24 cellular contexts compared by ENCODE assay signal in the genomic region with DNA sequence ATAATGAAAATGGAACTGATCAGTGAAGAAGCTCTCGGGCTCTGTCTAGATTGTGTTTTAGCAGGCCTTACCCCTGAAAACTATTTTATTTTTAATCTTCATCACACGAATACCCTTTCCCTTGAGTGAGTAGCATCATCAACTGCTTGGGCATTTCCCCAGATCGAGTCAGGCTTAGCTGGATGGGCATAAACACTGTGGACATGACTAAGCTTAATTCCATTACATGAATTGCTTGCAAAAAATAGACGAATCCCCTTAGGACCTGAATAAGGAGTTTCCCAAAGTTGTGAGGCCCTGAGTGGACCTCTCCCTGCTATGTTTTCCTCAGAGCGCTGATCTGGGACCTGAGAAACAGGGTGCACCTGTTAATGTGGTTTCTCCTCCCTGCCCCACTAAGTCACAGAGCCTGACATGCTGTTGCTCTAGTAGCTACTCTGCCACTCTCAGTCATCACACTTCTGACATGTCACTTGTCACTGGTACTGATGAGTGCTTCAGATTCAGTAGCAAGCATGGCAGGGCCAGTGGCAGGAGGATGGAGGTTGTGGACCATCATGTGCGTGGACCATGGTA. TPM values are rescaled to one million over a fixed set of nuclear protein-coding genes. Genes with fewer than 3 reads are reported as not detected.
A peak's percentile ranks its signal among the peaks of the same experiment; 100 is the strongest.
DNase-seq lines count a peak whose midpoint lies in the region; ATAC-seq and TF ChIP-seq lines count a peak whose summit lies in the region.
"Had no signal": no experiment of that assay in that cellular context is flagged by ENCODE, and none has a peak within 500 bp of the region (broad histone marks: within the 10 kb centered on the region; RNA-seq: fewer than 3 reads in every experiment).

No MANE protein-coding gene starts in this region.

- peak overlapping the region; percentile 80 for H4K91ac ChIP-seq in mesenchymal stem cell (ENCODE audit: low read length)

- H3K4me1 Mint-ChIP-seq in HFFc6 (ENCODE audit: low read depth), result peaks cover 70% of the 10 kb centered on the region
- H3K4me1 Mint-ChIP-seq in stimulated activated memory B cell treated with anti-CD40 and anti-IgM and Interleukin-4, amounts not matched to agents 10 μg/mL and 1 μg/mL and 100 μg/mL, for 72 hours, result peaks cover 8% of the 10 kb centered on the region

- H3K4me3 Mint-ChIP-seq in HFFc6, result 0 out of 2 replicates have a peak overlapping the region, but pooled peaks have one; percentile 20
- no peak overlapping the region for H3K4me3 Mint-ChIP-seq in stimulated activated memory B cell treated with anti-CD40 and anti-IgM and Interleukin-4, amounts not matched to agents 10 μg/mL and 1 μg/mL and 100 μg/mL, for 72 hours
- H3K4me3 Mint-ChIP-seq: activated naive CD4-positive, alpha-beta T cell treated with anti-CD3 and anti-CD28 coated beads for 36 hours; nephron; T-helper 2 cell treated with Interferon-gamma antibody and Interleukin-4, amounts not matched to agents 5 μg/mL and 100 μg/mL, for 36 hours had no signal

- H2BK15ac ChIP-seq in mesenchymal stem cell (ENCODE audit: low read depth, poor library complexity, severe bottlenecking), result no peak overlapping the region

- peaks cover 2% of the 10 kb centered on the region for H3K4me1 ChIP-seq in mesenchymal stem cell (ENCODE audit: control insufficient read depth, insufficient read depth, low read depth, low read length)

- no peaks in the 10 kb centered on the region for H3K36me3 ChIP-seq in mesenchymal stem cell (ENCODE audit: control insufficient read depth in 1 of 2, insufficient read depth in 2 of 2, low read depth in 1 of 2, low read length in 2 of 2)
- H3K36me3 ChIP-seq: ovary, upper lobe of right lung, WERI-Rb-1 had no signal

- H3K27ac ChIP-seq in mesenchymal stem cell (ENCODE audit: low read length, poor library complexity, severe bottlenecking), result no peak overlapping the region
- H3K27ac ChIP-seq: ovary, upper lobe of right lung, WERI-Rb-1 had no signal

- H3K18ac ChIP-seq in mesenchymal stem cell (ENCODE audit: low read depth in 1 of 2, low read length in 2 of 2), result peak overlapping the region; percentile 52 to 69

- H2BK5ac ChIP-seq in mesenchymal stem cell (ENCODE audit: low read depth, low read length, poor library complexity, severe bottlenecking), result no peak overlapping the region

- peak overlapping the region; percentile 6 to 62 for H3K4ac ChIP-seq in mesenchymal stem cell (ENCODE audit: low read depth in 1 of 2, low read length in 2 of 2)

- H3K27me3 Mint-ChIP-seq in HFFc6 (ENCODE audit: insufficient read depth), result no peaks in the 10 kb centered on the region; the same call in 1 of the 2 replicates
- H3K27me3 Mint-ChIP-seq in stimulated activated memory B cell treated with anti-CD40 and anti-IgM and Interleukin-4, amounts not matched to agents 10 μg/mL and 1 μg/mL and 100 μg/mL, for 72 hours, result peaks cover 9% of the 10 kb centered on the region

- ATAC-seq in stimulated activated memory B cell treated with anti-CD40 and anti-IgM and Interleukin-4, amounts not matched to agents 10 μg/mL and 1 μg/mL and 100 μg/mL, for 72 hours, result no peak
- ATAC-seq in HG03442 (IDR thresholded peaks at IDR 0.05; ENCODE audit: unreplicated experiment), result no peak
- ATAC-seq: upper lobe of right lung had no signal

- peak overlapping the region; percentile 13; the same call in 1 of the 2 replicates for H3K27ac Mint-ChIP-seq in HFFc6
- no peak overlapping the region for H3K27ac Mint-ChIP-seq in stimulated activated memory B cell treated with anti-CD40 and anti-IgM and Interleukin-4, amounts not matched to agents 10 μg/mL and 1 μg/mL and 100 μg/mL, for 72 hours
- H3K27ac Mint-ChIP-seq: activated naive CD4-positive, alpha-beta T cell treated with anti-CD3 and anti-CD28 coated beads for 36 hours; IgD-negative memory B cell; nephron; T-helper 2 cell treated with Interferon-gamma antibody and Interleukin-4, amounts not matched to agents 5 μg/mL and 100 μg/mL, for 36 hours had no signal

- peak overlapping the region in 1 of 2 experiments; percentile 44 for H3K14ac ChIP-seq in mesenchymal stem cell (ENCODE audit: low read length in 2 of 2)

- WGBS in mesenchymal stem cell, result 75% methylated on average over 6 of the region's 6 CpGs

- no peak overlapping the region for H3K4me2 ChIP-seq in mesenchymal stem cell (ENCODE audit: low read length, poor library complexity, severe bottlenecking)

- no peak for TF ChIP-seq CTCF in HFFc6 (IDR thresholded peaks at IDR 0.05)
- TF ChIP-seq CTCF in epithelial cell of esophagus (IDR thresholded peaks at IDR 0.05; ENCODE audit: insufficient read depth, low read depth, low read length, missing control alignments), result no peak

- H3K4me3 ChIP-seq in epithelial cell of esophagus (ENCODE audit: low read length), result no peak overlapping the region
- H3K4me3 ChIP-seq in mesenchymal stem cell (ENCODE audit: insufficient read depth in 1 of 2, low read depth in 1 of 2, low read length in 2 of 2), result peak overlapping the region in 1 of 2 experiments; percentile 5
- H3K4me3 ChIP-seq: ovary, upper lobe of right lung had no signal

- no peaks in the 10 kb centered on the region; the same call in 1 of the 2 replicates for H3K36me3 Mint-ChIP-seq in HFFc6 (ENCODE audit: low read depth)
- H3K36me3 Mint-ChIP-seq in stimulated activated memory B cell treated with anti-CD40 and anti-IgM and Interleukin-4, amounts not matched to agents 10 μg/mL and 1 μg/mL and 100 μg/mL, for 72 hours, result no peaks in the 10 kb centered on the region

- DNase-seq in AG08396 (ENCODE audit: low spot score), result peak; percentile 56
- peak; percentile 26 for DNase-seq in HFFc6
- DNase-seq in epithelial cell of esophagus (ENCODE audit: low read depth), result peak; percentile 25
- peak; percentile 42 for DNase-seq in mesenchymal stem cell
- no peak for DNase-seq in NCI-H187 treated with DMSO at 0.1 percent for 48 hours (lab: John Stamatoyannopoulos, UW)
- DNase-seq in NCI-H69 (lab: John Stamatoyannopoulos, UW), result no peak
- DNase-seq: activated CD4-positive, alpha-beta T cell treated with anti-CD3 and anti-CD28 coated beads, Interleukin-2, amount 50 U/mL, for 4 hours; activated naive CD4-positive, alpha-beta T cell treated with anti-CD3 and anti-CD28 coated beads for 36 hours; effector memory CD4-positive, alpha-beta T cell; GOT3; NCI-H1092; NCI-H187; NCI-H526; ovary; SHP77; stimulated activated CD4-positive, alpha-beta T cell treated with anti-CD3 and anti-CD28 coated beads, Interleukin-2, amount 100 ng/mL, for 48 hours; substantia nigra; upper lobe of right lung; WERI-Rb-1 had no signal

- H3K9me3 Mint-ChIP-seq in HFFc6, result no peaks in the 10 kb centered on the region
- no peaks in the 10 kb centered on the region for H3K9me3 Mint-ChIP-seq in stimulated activated memory B cell treated with anti-CD40 and anti-IgM and Interleukin-4, amounts not matched to agents 10 μg/mL and 1 μg/mL and 100 μg/mL, for 72 hours
- H3K9me3 Mint-ChIP-seq: activated naive CD4-positive, alpha-beta T cell treated with anti-CD3 and anti-CD28 coated beads for 36 hours; IgD-negative memory B cell; nephron; T-helper 2 cell treated with Interferon-gamma antibody and Interleukin-4, amounts not matched to agents 5 μg/mL and 100 μg/mL, for 36 hours had no signal

- no peaks in the 10 kb centered on the region for H3K9me3 ChIP-seq in mesenchymal stem cell (ENCODE audit: control insufficient read depth, low read length)
- H3K9me3 ChIP-seq: ovary, upper lobe of right lung had no signal

- H2BK12ac ChIP-seq in mesenchymal stem cell (ENCODE audit: low read length in 2 of 2), result peak overlapping the region; percentile 65 to 91

- H2AK5ac ChIP-seq in mesenchymal stem cell (ENCODE audit: low read length, severe bottlenecking), result no peak overlapping the region

- peak overlapping the region; percentile 45 for H4K8ac ChIP-seq in mesenchymal stem cell (ENCODE audit: low read length)

- H3K9ac ChIP-seq in mesenchymal stem cell (ENCODE audit: low read length), result peak overlapping the region; percentile 40

- H3K27me3 ChIP-seq in mesenchymal stem cell (ENCODE audit: control insufficient read depth in 1 of 2, insufficient read depth in 1 of 2, low read length in 2 of 2), result peaks cover 0 to 14% of the 10 kb centered on the region in 2 experiments
- H3K27me3 ChIP-seq: ovary, upper lobe of right lung had no signal

- H3K23ac ChIP-seq in mesenchymal stem cell (ENCODE audit: low read length in 2 of 2), result no peak overlapping the region

- no peak overlapping the region for H2AFZ ChIP-seq in mesenchymal stem cell (ENCODE audit: low read depth, low read length)

- H3K79me1 ChIP-seq in mesenchymal stem cell (replicated peaks; ENCODE audit: low read length, poor library complexity, severe bottlenecking), result no peaks in the 10 kb centered on the region

- H2BK120ac ChIP-seq in mesenchymal stem cell (ENCODE audit: low read depth, low read length), result no peak overlapping the region

RNA-seq across cellular contexts. Expression of a gene that starts 53.5 kb away (rescaled TPM):
- total RNA-seq in HFFc6 (2021; fragmentation: NEBNext Ultra II Directional; extraction: Animal tissue kit (Norgen Biotek cat#: 25700)), result 10 to 100 TPM; 23.1 to 27.3 (median 25.3) TPM
- polyA plus RNA-seq in mesenchymal stem cell (2013, experiment 1 of 2), result 46.6 TPM
- polyA plus RNA-seq in mesenchymal stem cell (2013, experiment 2 of 2), result 46.8 TPM

Comparison
In these comparisons a context has a peak if more than half of its experiments do, and no peak if none do; other contexts are left out.
1. DNase-seq: peak in AG08396 (single experiment), HFFc6 (single experiment), epithelial cell of esophagus (single experiment) and mesenchymal stem cell (single experiment); none in NCI-H187 treated with DMSO at 0.1 percent for 48 hours (single experiment) and NCI-H69 (single experiment).